In genomic region chr9:128575469-128575868, GRCh38 we compare ENCODE assay signal across 12 cellular contexts. TPM values are rescaled to one million over a fixed set of nuclear protein-coding genes. Genes with fewer than 3 reads are reported as not detected.
DNase-seq lines count a peak whose midpoint lies in the region; ATAC-seq and TF ChIP-seq lines count a peak whose summit lies in the region.
"Had no signal": no experiment of that assay in that cellular context is flagged by ENCODE, and none has a peak within 500 bp of the region (broad histone marks: within the 10 kb centered on the region; RNA-seq: fewer than 3 reads in every experiment).

No MANE protein-coding gene starts in this region.

- 40% methylated on average over 1 of the region's 4 CpGs for WGBS in gastroesophageal sphincter (ENCODE audit: low coverage in 1 of 2), 2 donors
- 60 to 69% (median 63%) methylated on average over 4 of the region's 4 CpGs for WGBS in ovary, 3 donors

- DNase-seq in GM03348 (ENCODE audit: low spot score) (peak; percentile 37), NCI-H69 (lab: John Stamatoyannopoulos, UW) (peak; percentile 54), sciatic nerve (ENCODE audit: low spot score) (no peak), SKM-1 treated with dmso at 0.1 percent for 144 hours (lab: John Stamatoyannopoulos, UW; ENCODE audit: unreplicated experiment) (no peak), ovary (no peak)
- DNase-seq: activated B cell treated with CpG ODN at 0.5 μM for 24 hours, activated gamma-delta T cell, NCI-H446, SHP77, thyroid gland had no signal

- TF ChIP-seq CTCF in gastroesophageal sphincter (IDR thresholded peaks at IDR 0.05) (no peak), ovary (IDR thresholded peaks at IDR 0.05) (no peak)

- ATAC-seq in gastroesophageal sphincter (peak; percentile 31), sciatic nerve (peak; percentile 39), GM21360 (IDR thresholded peaks at IDR 0.05; ENCODE audit: unreplicated experiment) (no peak)

- H3K4me3 ChIP-seq in gastroesophageal sphincter (no peak overlapping the region), ovary (no peak overlapping the region)
- H3K4me3 ChIP-seq: thyroid gland had no signal

- H3K36me3 ChIP-seq in gastroesophageal sphincter (peaks cover 12 to 92% of the 10 kb centered on the region in 2 donors), ovary (no peaks in the 10 kb centered on the region)

- no peaks in the 10 kb centered on the region for H3K9me3 ChIP-seq in gastroesophageal sphincter
- H3K9me3 ChIP-seq in ovary = no peaks in the 10 kb centered on the region
- H3K9me3 ChIP-seq: thyroid gland had no signal

- H3K27me3 ChIP-seq in gastroesophageal sphincter (no peaks in the 10 kb centered on the region), ovary (no peaks in the 10 kb centered on the region)
- H3K27me3 ChIP-seq: thyroid gland had no signal

- H3K4me1 ChIP-seq in gastroesophageal sphincter (peaks cover 0 to 8% (median 0%) of the 10 kb centered on the region in 3 donors), ovary (ENCODE audit: insufficient read depth) (no peaks in the 10 kb centered on the region)
- H3K4me1 ChIP-seq: thyroid gland had no signal

- TF ChIP-seq POLR2A in gastroesophageal sphincter (IDR thresholded peaks at IDR 0.05) = no peak
- TF ChIP-seq POLR2A in ovary (IDR thresholded peaks at IDR 0.05) = no peak

- intact Hi-C loops in sciatic nerve (cut with DNase I) (no loop called here), ovary (cut with DNase I) (no loop called here)

- TF ChIP-seq EP300 in gastroesophageal sphincter (IDR thresholded peaks at IDR 0.05) (no peak), ovary (IDR thresholded peaks at IDR 0.05) (no peak)

- H3K27ac ChIP-seq in gastroesophageal sphincter (peak overlapping the region in 1 of 4 donors; percentile 44), ovary (no peak overlapping the region)
- H3K27ac ChIP-seq: thyroid gland had no signal

RNA-seq across cellular contexts. Expression of gene SPTAN1, which starts 23.1 kb away (rescaled TPM):
- total RNA-seq in gastroesophageal sphincter (100 to 1,000 TPM; 223 to 390 (median 286) TPM), sciatic nerve (794 TPM), ovary (100 to 1,000 TPM; 140 to 301 (median 261) TPM)
- 100 to 1,000 TPM; 120 to 241 TPM for polyA plus RNA-seq in ovary

Comparison
In these comparisons a context has a peak if more than half of its experiments do, and no peak if none do; other contexts are left out.
1. DNase-seq: peak in GM03348 (single experiment) and NCI-H69 (single experiment); none in sciatic nerve (single experiment), SKM-1 treated with dmso at 0.1 percent for 144 hours (single experiment) and ovary (0 of 5).